In the genomic region with DNA sequence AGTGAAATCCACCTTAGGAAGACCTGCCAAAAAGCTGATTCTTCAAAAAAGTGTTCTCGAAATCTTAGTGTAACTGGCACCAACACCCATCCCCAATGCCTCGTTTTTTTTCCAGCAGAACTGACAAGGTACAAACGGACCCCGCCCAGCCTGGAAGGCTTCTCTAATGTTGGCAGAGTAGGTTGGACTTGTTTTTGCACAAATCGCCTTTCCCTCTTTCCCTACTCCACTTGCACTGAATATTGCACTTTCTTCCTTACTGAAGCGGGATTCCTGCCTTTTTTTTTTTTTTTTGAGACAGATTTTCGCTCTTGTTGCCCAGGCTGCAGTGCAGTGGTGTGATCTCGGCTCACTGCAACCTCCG, we compare ENCODE assay signal across 2 cellular contexts.
TF ChIP-seq lines count a peak whose summit lies in the region.

No MANE protein-coding gene starts in this region.

TF ChIP-seq in GM23338, 12 proteins besides CTCF, POLR2A, EP300 and RAD21 (continued from another document and continues in another):
- TF ChIP-seq CREB1 (CRISPR knock-in tag; IDR thresholded peaks at IDR 0.05; ENCODE audit: low read depth) = no peak
- no peak for TF ChIP-seq STAT1 (IDR thresholded peaks at IDR 0.05; ENCODE audit: unreplicated experiment)
- no peak for TF ChIP-seq POLR2AphosphoS5 (IDR thresholded peaks at IDR 0.05; ENCODE audit: low read depth)
- TF ChIP-seq, protein P1, sequence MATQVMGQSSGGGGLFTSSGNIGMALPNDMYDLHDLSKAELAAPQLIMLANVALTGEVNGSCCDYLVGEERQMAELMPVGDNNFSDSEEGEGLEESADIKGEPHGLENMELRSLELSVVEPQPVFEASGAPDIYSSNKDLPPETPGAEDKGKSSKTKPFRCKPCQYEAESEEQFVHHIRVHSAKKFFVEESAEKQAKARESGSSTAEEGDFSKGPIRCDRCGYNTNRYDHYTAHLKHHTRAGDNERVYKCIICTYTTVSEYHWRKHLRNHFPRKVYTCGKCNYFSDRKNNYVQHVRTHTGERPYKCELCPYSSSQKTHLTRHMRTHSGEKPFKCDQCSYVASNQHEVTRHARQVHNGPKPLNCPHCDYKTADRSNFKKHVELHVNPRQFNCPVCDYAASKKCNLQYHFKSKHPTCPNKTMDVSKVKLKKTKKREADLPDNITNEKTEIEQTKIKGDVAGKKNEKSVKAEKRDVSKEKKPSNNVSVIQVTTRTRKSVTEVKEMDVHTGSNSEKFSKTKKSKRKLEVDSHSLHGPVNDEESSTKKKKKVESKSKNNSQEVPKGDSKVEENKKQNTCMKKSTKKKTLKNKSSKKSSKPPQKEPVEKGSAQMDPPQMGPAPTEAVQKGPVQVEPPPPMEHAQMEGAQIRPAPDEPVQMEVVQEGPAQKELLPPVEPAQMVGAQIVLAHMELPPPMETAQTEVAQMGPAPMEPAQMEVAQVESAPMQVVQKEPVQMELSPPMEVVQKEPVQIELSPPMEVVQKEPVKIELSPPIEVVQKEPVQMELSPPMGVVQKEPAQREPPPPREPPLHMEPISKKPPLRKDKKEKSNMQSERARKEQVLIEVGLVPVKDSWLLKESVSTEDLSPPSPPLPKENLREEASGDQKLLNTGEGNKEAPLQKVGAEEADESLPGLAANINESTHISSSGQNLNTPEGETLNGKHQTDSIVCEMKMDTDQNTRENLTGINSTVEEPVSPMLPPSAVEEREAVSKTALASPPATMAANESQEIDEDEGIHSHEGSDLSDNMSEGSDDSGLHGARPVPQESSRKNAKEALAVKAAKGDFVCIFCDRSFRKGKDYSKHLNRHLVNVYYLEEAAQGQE (IDR thresholded peaks at IDR 0.05; ENCODE audit: unreplicated experiment) = no peak
- TF ChIP-seq, protein P2, sequence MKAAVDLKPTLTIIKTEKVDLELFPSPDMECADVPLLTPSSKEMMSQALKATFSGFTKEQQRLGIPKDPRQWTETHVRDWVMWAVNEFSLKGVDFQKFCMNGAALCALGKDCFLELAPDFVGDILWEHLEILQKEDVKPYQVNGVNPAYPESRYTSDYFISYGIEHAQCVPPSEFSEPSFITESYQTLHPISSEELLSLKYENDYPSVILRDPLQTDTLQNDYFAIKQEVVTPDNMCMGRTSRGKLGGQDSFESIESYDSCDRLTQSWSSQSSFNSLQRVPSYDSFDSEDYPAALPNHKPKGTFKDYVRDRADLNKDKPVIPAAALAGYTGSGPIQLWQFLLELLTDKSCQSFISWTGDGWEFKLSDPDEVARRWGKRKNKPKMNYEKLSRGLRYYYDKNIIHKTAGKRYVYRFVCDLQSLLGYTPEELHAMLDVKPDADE (IDR thresholded peaks at IDR 0.05) = no peak
- TF ChIP-seq ZNF114 (CRISPR knock-in tag; IDR thresholded peaks at IDR 0.05) = no peak
- TF ChIP-seq ZNF462 (CRISPR knock-in tag; IDR thresholded peaks at IDR 0.05) = no peak
- no peak for TF ChIP-seq EZH2 (IDR thresholded peaks at IDR 0.05; ENCODE audit: low read depth, unreplicated experiment)
- TF ChIP-seq NANOG (IDR thresholded peaks at IDR 0.05; ENCODE audit: borderline replicate concordance) = no peak
- no peak for TF ChIP-seq EZH2phosphoT487 (IDR thresholded peaks at IDR 0.05; ENCODE audit: unreplicated experiment)

TF ChIP-seq in SK-N-SH treated with all-trans-retinoic acid at 6 μM for 48 hours, 23 proteins besides CTCF, POLR2A, EP300 and RAD21 (continued from another document):
- TF ChIP-seq, protein P3, sequence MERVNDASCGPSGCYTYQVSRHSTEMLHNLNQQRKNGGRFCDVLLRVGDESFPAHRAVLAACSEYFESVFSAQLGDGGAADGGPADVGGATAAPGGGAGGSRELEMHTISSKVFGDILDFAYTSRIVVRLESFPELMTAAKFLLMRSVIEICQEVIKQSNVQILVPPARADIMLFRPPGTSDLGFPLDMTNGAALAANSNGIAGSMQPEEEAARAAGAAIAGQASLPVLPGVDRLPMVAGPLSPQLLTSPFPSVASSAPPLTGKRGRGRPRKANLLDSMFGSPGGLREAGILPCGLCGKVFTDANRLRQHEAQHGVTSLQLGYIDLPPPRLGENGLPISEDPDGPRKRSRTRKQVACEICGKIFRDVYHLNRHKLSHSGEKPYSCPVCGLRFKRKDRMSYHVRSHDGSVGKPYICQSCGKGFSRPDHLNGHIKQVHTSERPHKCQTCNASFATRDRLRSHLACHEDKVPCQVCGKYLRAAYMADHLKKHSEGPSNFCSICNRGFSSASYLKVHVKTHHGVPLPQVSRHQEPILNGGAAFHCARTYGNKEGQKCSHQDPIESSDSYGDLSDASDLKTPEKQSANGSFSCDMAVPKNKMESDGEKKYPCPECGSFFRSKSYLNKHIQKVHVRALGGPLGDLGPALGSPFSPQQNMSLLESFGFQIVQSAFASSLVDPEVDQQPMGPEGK (CRISPR knock-in tag; IDR thresholded peaks at IDR 0.05; ENCODE audit: borderline replicate concordance) = no peak
- TF ChIP-seq ARNTL (CRISPR knock-in tag; IDR thresholded peaks at IDR 0.05; ENCODE audit: borderline replicate concordance, low read depth) = no peak
- no peak for TF ChIP-seq TCF4 (CRISPR knock-in tag; IDR thresholded peaks at IDR 0.05; ENCODE audit: borderline replicate concordance)
- no peak for TF ChIP-seq BACH2 (CRISPR knock-in tag; IDR thresholded peaks at IDR 0.05; ENCODE audit: borderline replicate concordance)
- TF ChIP-seq CSDC2 (CRISPR knock-in tag; IDR thresholded peaks at IDR 0.05) = no peak
- TF ChIP-seq RARB (CRISPR knock-in tag; IDR thresholded peaks at IDR 0.05) = no peak
- TF ChIP-seq TOX (CRISPR knock-in tag; IDR thresholded peaks at IDR 0.05; ENCODE audit: borderline replicate concordance) = no peak
- no peak for TF ChIP-seq TSHZ2 (CRISPR knock-in tag; IDR thresholded peaks at IDR 0.05)
- no peak for TF ChIP-seq ZC3H10 (CRISPR knock-in tag; IDR thresholded peaks at IDR 0.05)
- TF ChIP-seq ZFP30 (CRISPR knock-in tag; IDR thresholded peaks at IDR 0.05) = no peak
- TF ChIP-seq ZNF565 (CRISPR knock-in tag; conservative IDR thresholded peaks at IDR 0.05; ENCODE audit: low read depth) = no peak
- TF ChIP-seq OSR1 (CRISPR knock-in tag; IDR thresholded peaks at IDR 0.05) = no peak
- TF ChIP-seq, protein P4, sequence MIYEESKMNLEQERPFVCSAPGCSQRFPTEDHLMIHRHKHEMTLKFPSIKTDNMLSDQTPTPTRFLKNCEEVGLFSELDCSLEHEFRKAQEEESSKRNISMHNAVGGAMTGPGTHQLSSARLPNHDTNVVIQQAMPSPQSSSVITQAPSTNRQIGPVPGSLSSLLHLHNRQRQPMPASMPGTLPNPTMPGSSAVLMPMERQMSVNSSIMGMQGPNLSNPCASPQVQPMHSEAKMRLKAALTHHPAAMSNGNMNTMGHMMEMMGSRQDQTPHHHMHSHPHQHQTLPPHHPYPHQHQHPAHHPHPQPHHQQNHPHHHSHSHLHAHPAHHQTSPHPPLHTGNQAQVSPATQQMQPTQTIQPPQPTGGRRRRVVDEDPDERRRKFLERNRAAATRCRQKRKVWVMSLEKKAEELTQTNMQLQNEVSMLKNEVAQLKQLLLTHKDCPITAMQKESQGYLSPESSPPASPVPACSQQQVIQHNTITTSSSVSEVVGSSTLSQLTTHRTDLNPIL (CRISPR knock-in tag; IDR thresholded peaks at IDR 0.05; ENCODE audit: low read depth) = no peak
